ENCODE assay signal across 1 cellular context in the genomic region with DNA sequence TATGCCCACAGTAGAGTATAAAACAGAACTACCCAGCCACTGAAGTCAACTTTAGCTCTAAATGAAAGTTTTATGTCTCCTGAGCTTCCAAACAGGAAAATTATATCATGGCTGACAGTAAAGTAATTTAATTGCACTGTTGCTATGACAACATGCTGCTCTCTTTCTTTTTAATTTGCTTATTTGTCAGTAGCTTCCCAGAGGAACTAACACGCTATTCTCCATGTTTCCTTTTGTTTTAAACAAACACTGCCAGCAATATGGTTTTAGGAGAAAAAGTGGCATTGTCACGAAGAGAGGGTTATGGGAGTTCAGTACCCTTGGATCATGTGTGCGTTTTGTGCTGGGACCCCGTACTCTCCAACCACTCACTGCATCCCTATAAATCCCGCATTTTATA.
TF ChIP-seq lines count a peak whose summit lies in the region.

No MANE protein-coding gene starts in this region.

TF ChIP-seq in SK-N-SH treated with all-trans-retinoic acid at 6 μM for 48 hours, 23 proteins besides CTCF, POLR2A, EP300 and RAD21 (continued from another document):
- TF ChIP-seq ZC3H10 (CRISPR knock-in tag; IDR thresholded peaks at IDR 0.05) (no peak), ZNF70 (CRISPR knock-in tag; IDR thresholded peaks at IDR 0.05) (no peak), CSRNP3 (CRISPR knock-in tag; IDR thresholded peaks at IDR 0.05) (no peak), ZNF565 (CRISPR knock-in tag; conservative IDR thresholded peaks at IDR 0.05; ENCODE audit: low read depth) (no peak), ZFP30 (CRISPR knock-in tag; IDR thresholded peaks at IDR 0.05) (no peak), ZFP3 (CRISPR knock-in tag; IDR thresholded peaks at IDR 0.05) (no peak), CREB5 (CRISPR knock-in tag; IDR thresholded peaks at IDR 0.05; ENCODE audit: low read depth) (no peak), PATZ1 (CRISPR knock-in tag; IDR thresholded peaks at IDR 0.05; ENCODE audit: borderline replicate concordance) (no peak), POU6F1 (CRISPR knock-in tag; IDR thresholded peaks at IDR 0.05; ENCODE audit: borderline replicate concordance, low read depth) (no peak), TOX (CRISPR knock-in tag; IDR thresholded peaks at IDR 0.05; ENCODE audit: borderline replicate concordance) (no peak)
